Comparison of ENCODE assay signal across 20 cellular contexts in the genomic region with DNA sequence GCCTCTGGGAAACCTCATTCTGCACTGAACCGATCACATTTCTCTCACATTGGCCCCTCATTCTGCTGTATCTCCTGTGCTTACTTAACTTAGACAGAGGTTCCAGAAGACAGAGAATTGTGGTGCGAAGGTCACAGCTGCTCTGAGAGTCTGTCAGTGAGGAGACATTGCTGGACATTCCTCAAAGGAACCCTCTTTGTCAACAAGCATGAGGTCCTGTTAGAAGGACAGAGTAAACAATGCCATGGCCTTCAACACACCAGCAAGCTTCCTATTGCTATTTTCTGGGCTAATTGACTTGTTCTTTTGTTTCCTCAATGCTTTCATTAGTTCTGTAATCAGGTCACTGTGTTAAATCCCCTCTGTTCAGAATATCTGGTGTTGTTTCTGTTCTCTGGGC.
A peak's percentile ranks its signal among the peaks of the same experiment; 100 is the strongest.
DNase-seq lines count a peak whose midpoint lies in the region; ATAC-seq and TF ChIP-seq lines count a peak whose summit lies in the region.
"Had no signal": no experiment of that assay in that cellular context is flagged by ENCODE, and none has a peak within 500 bp of the region (broad histone marks: within the 10 kb centered on the region; RNA-seq: fewer than 3 reads in every experiment).

No MANE protein-coding gene starts in this region.

- TF ChIP-seq CTCF in mammary epithelial cell (conservative IDR thresholded peaks at IDR 0.05 in 1 of 2, IDR thresholded peaks at IDR 0.05 in 1 of 2; ENCODE audit: extremely low read depth in 1 of 2, insufficient read depth in 1 of 2, low read depth in 1 of 2, low read length in 2 of 2) (no peak), breast epithelium (IDR thresholded peaks at IDR 0.05) (no peak), esophagus muscularis mucosa (IDR thresholded peaks at IDR 0.05) (no peak), neural crest cell (conservative IDR thresholded peaks at IDR 0.05) (no peak)

- no peaks in the 10 kb centered on the region for H3K27me3 Mint-ChIP-seq in neural crest cell (ENCODE audit: low read depth)
- H3K27me3 Mint-ChIP-seq: CD4-positive, alpha-beta T cell; CD8-positive, alpha-beta memory T cell had no signal

- intact Hi-C loops in mammary epithelial cell (cut with micrococcal nuclease) (no loop called here), breast epithelium (cut with DNase I; ENCODE audit: low total_unique reads) (no loop called here), esophagus muscularis mucosa (cut with DNase I) (no loop called here)

- TF ChIP-seq POLR2A in breast epithelium (IDR thresholded peaks at IDR 0.05) (no peak), esophagus muscularis mucosa (IDR thresholded peaks at IDR 0.05; ENCODE audit: low read depth) (no peak)

- dilution Hi-C loops in mammary epithelial cell (cut with HindIII; ENCODE audit: low sequenced_read_pairs), result no loop called here

- in situ Hi-C loops in mammary epithelial cell (cut with MboI; ENCODE audit: low sequenced_read_pairs in 2 of 2), result no loop called here

- no peaks in the 10 kb centered on the region for H3K27me3 ChIP-seq in mammary epithelial cell (ENCODE audit: insufficient read depth, low read length)
- no peaks in the 10 kb centered on the region for H3K27me3 ChIP-seq in breast epithelium
- H3K27me3 ChIP-seq in esophagus muscularis mucosa, result no peaks in the 10 kb centered on the region
- H3K27me3 ChIP-seq: BE2C; BLaER1 treated with 17β-estradiol and CSF1 and Interleukin-3, amounts not matched to agents 10 nM and 100 nM had no signal

- H3K4me1 ChIP-seq in mammary epithelial cell (ENCODE audit: insufficient read depth, low read length) (no peaks in the 10 kb centered on the region), breast epithelium (no peaks in the 10 kb centered on the region), esophagus muscularis mucosa (no peaks in the 10 kb centered on the region)
- H3K4me1 ChIP-seq: BE2C; BLaER1 treated with 17β-estradiol and CSF1 and Interleukin-3, amounts not matched to agents 10 nM and 100 nM had no signal

- no peak overlapping the region for H3K4me3 ChIP-seq in mammary epithelial cell (replicated peaks in 1 of 3; ENCODE audit: insufficient read depth in 1 of 3, low read depth in 2 of 3, low read length in 3 of 3)
- no peak overlapping the region for H3K4me3 ChIP-seq in breast epithelium
- H3K4me3 ChIP-seq in esophagus muscularis mucosa, result no peak overlapping the region
- H3K4me3 ChIP-seq: BLaER1 treated with 17β-estradiol and CSF1 and Interleukin-3, amounts not matched to agents 10 nM and 100 nM had no signal

- H3K9me3 Mint-ChIP-seq in neural crest cell, result no peaks in the 10 kb centered on the region
- H3K9me3 Mint-ChIP-seq: CD4-positive, alpha-beta T cell had no signal

- no peaks in the 10 kb centered on the region for H3K9me3 ChIP-seq in mammary epithelial cell (replicated peaks; ENCODE audit: insufficient read depth, low read length)
- H3K9me3 ChIP-seq in breast epithelium, result no peaks in the 10 kb centered on the region
- H3K9me3 ChIP-seq in esophagus muscularis mucosa, result no peaks in the 10 kb centered on the region
- H3K9me3 ChIP-seq: BE2C; BLaER1 treated with 17β-estradiol and CSF1 and Interleukin-3, amounts not matched to agents 10 nM and 100 nM had no signal

- H3K36me3 ChIP-seq in mammary epithelial cell (ENCODE audit: insufficient read depth, low read length) (no peaks in the 10 kb centered on the region), breast epithelium (no peaks in the 10 kb centered on the region), esophagus muscularis mucosa (no peaks in the 10 kb centered on the region)
- H3K36me3 ChIP-seq: BE2C; BLaER1 treated with 17β-estradiol and CSF1 and Interleukin-3, amounts not matched to agents 10 nM and 100 nM had no signal

- DNase-seq in mammary epithelial cell (no peak), breast epithelium (ENCODE audit: low spot score in 2 of 2) (no peak), esophagus muscularis mucosa (ENCODE audit: extremely low spot score) (peak; percentile 80), neural crest cell (ENCODE audit: low read depth, low spot score) (no peak), NOMO-1 (lab: John Stamatoyannopoulos, UW; ENCODE audit: unreplicated experiment in 2 of 2) (no peak), NAMALWA (ENCODE audit: low spot score) (no peak)
- DNase-seq: ACHN; AML-193; BE2C; CD4-positive, alpha-beta T cell; CD8-positive, alpha-beta memory T cell; DMS 273 treated with DMSO at 0.1 percent for 48 hours; DMS79 treated with DMSO at 0.1 percent for 48 hours; GF-D8; H7 had no signal

- CTCF ChIA-PET in mammary epithelial cell (lab: Charles Lee; ENCODE audit: low non-redundant PET), result no interaction called here

- no peaks in the 10 kb centered on the region for H4K20me1 ChIP-seq in mammary epithelial cell (ENCODE audit: insufficient read depth, low read length)
- H4K20me1 ChIP-seq: BLaER1 treated with 17β-estradiol and CSF1 and Interleukin-3, amounts not matched to agents 10 nM and 100 nM had no signal

- peak overlapping the region; percentile 15 for H2AFZ ChIP-seq in mammary epithelial cell (ENCODE audit: low read depth, low read length)

- no peaks in the 10 kb centered on the region for H3K79me2 ChIP-seq in mammary epithelial cell (ENCODE audit: insufficient read depth, low read length)

- no peak for ATAC-seq in HG02938 (IDR thresholded peaks at IDR 0.05; ENCODE audit: unreplicated experiment)
- ATAC-seq: HCT116 had no signal

- H3K27ac ChIP-seq in mammary epithelial cell (ENCODE audit: insufficient read depth, low read depth, low read length) (no peak overlapping the region), breast epithelium (no peak overlapping the region), esophagus muscularis mucosa (replicated peaks in 1 of 4) (no peak overlapping the region)
- H3K27ac ChIP-seq: 22Rv1; BLaER1 treated with 17β-estradiol and CSF1 and Interleukin-3, amounts not matched to agents 10 nM and 100 nM had no signal

- peak overlapping the region; percentile 59 for H3K27ac Mint-ChIP-seq in neural crest cell (ENCODE audit: unreplicated experiment)
- H3K27ac Mint-ChIP-seq: CD14-positive monocyte; CD4-positive, alpha-beta T cell; CD8-positive, alpha-beta memory T cell had no signal

- 88% methylated on average over 2 of the region's 2 CpGs for WGBS in mammary epithelial cell (ENCODE audit: low coverage, missing lambda C conversion rate)
- WGBS in esophagus muscularis mucosa, result 73% methylated on average over 2 of the region's 2 CpGs

- no peak overlapping the region for H3K4me2 ChIP-seq in mammary epithelial cell (ENCODE audit: insufficient read depth, low read depth, low read length)
- H3K4me2 ChIP-seq: BLaER1 treated with 17β-estradiol and CSF1 and Interleukin-3, amounts not matched to agents 10 nM and 100 nM had no signal

- no TSS peak for BruUV-seq in mammary epithelial cell (replicated peaks; lab: Mats Ljungman, UMichigan)

- peaks cover 16% of the 10 kb centered on the region for H3K4me1 Mint-ChIP-seq in neural crest cell
- H3K4me1 Mint-ChIP-seq: CD14-positive monocyte; CD8-positive, alpha-beta memory T cell had no signal

- H3K4me3 Mint-ChIP-seq in neural crest cell, result no peak overlapping the region
- H3K4me3 Mint-ChIP-seq: CD14-positive monocyte; CD4-positive, alpha-beta T cell; CD8-positive, alpha-beta memory T cell had no signal

- no peak overlapping the region for H3K9ac ChIP-seq in mammary epithelial cell (ENCODE audit: insufficient read depth, low read length)
- H3K9ac ChIP-seq: BLaER1 treated with 17β-estradiol and CSF1 and Interleukin-3, amounts not matched to agents 10 nM and 100 nM had no signal

- H3K36me3 Mint-ChIP-seq in neural crest cell (ENCODE audit: low read depth), result no peaks in the 10 kb centered on the region
- H3K36me3 Mint-ChIP-seq: CD14-positive monocyte; CD8-positive, alpha-beta memory T cell had no signal

- TF ChIP-seq EP300 in esophagus muscularis mucosa (IDR thresholded peaks at IDR 0.05), result no peak
